ENCODE assay signal across 11 cellular contexts in genomic region chr12:9244894-9245293, GRCh38. TPM values are rescaled to one million over a fixed set of nuclear protein-coding genes. Genes with fewer than 3 reads are reported as not detected.
DNase-seq lines count a peak whose midpoint lies in the region; ATAC-seq lines count a peak whose summit lies in the region.
"Had no signal": no experiment of that assay in that cellular context is flagged by ENCODE, and none has a peak within 500 bp of the region (broad histone marks: within the 10 kb centered on the region; RNA-seq: fewer than 3 reads in every experiment).

No MANE protein-coding gene starts in this region.

- peak; percentile 13 for DNase-seq in activated T-helper 2 cell treated with anti-CD3 and anti-CD28 coated beads, Interferon-gamma antibody, Interleukin-2, Interleukin-4, amounts not matched to agents 10 μg/mL and 5 μg/mL and 100 μg/mL, durations not matched to agents 14 hours and 24 hours and 36 hours (ENCODE audit: low spot score)
- DNase-seq in stimulated activated CD4-positive, alpha-beta T cell treated with anti-CD3 and anti-CD28 coated beads, Interleukin-4, amount 100 ng/mL, for 24 hours, result peak; percentile 80
- DNase-seq in iPS-NIHi7 (ENCODE audit: extremely low spot score) (no peak), cerebellar nuclear complex (lab: John Stamatoyannopoulos, UW) (no peak), NCI-H1048 (lab: John Stamatoyannopoulos, UW) (no peak)
- DNase-seq: activated B cell treated with CpG ODN at 0.5 μM for 24 hours, NCI-H2171 treated with DMSO at 0.1 percent for 48 hours had no signal

- intact Hi-C loops in activated T-helper 2 cell treated with anti-CD3 and anti-CD28 coated beads, Interferon-gamma antibody, Interleukin-2, Interleukin-4, amounts not matched to agents 10 μg/mL and 5 μg/mL and 100 μg/mL, durations not matched to agents 14 hours and 24 hours and 36 hours (cut with micrococcal nuclease), result loop anchor here (1.0 to 10.0 kb wide), 7 partner anchors 249 to 620 kb away; partner anchors contain the start of genes CLEC2B, CLEC2D and CLECL1

- peaks cover under 1% of the 10 kb centered on the region for H3K9me3 Mint-ChIP-seq in activated T-helper 2 cell treated with anti-CD3 and anti-CD28 coated beads, Interferon-gamma antibody, Interleukin-2, Interleukin-4, amounts not matched to agents 10 μg/mL and 5 μg/mL and 100 μg/mL, durations not matched to agents 14 hours and 24 hours and 36 hours
- H3K9me3 Mint-ChIP-seq: activated B cell treated with CpG ODN at 0.5 μM for 24 hours, mesothelial cell of epicardium had no signal

- ATAC-seq in GM18868 (IDR thresholded peaks at IDR 0.05; ENCODE audit: unreplicated experiment) (peak; percentile 94), HG03039 (IDR thresholded peaks at IDR 0.05; ENCODE audit: unreplicated experiment) (peak; percentile 86), GM19397 (IDR thresholded peaks at IDR 0.05; ENCODE audit: unreplicated experiment) (no peak)

- no peaks in the 10 kb centered on the region for H3K36me3 Mint-ChIP-seq in activated T-helper 2 cell treated with anti-CD3 and anti-CD28 coated beads, Interferon-gamma antibody, Interleukin-2, Interleukin-4, amounts not matched to agents 10 μg/mL and 5 μg/mL and 100 μg/mL, durations not matched to agents 14 hours and 24 hours and 36 hours (ENCODE audit: low read depth)
- H3K36me3 Mint-ChIP-seq: mesothelial cell of epicardium had no signal

- peaks cover 39% of the 10 kb centered on the region for H3K4me1 Mint-ChIP-seq in activated T-helper 2 cell treated with anti-CD3 and anti-CD28 coated beads, Interferon-gamma antibody, Interleukin-2, Interleukin-4, amounts not matched to agents 10 μg/mL and 5 μg/mL and 100 μg/mL, durations not matched to agents 14 hours and 24 hours and 36 hours (ENCODE audit: low read depth)
- H3K4me1 Mint-ChIP-seq: mesothelial cell of epicardium had no signal

- peaks cover 11% of the 10 kb centered on the region for H3K27me3 Mint-ChIP-seq in activated T-helper 2 cell treated with anti-CD3 and anti-CD28 coated beads, Interferon-gamma antibody, Interleukin-2, Interleukin-4, amounts not matched to agents 10 μg/mL and 5 μg/mL and 100 μg/mL, durations not matched to agents 14 hours and 24 hours and 36 hours (ENCODE audit: low read depth)

- peak overlapping the region; percentile 95 for H3K27ac Mint-ChIP-seq in activated T-helper 2 cell treated with anti-CD3 and anti-CD28 coated beads, Interferon-gamma antibody, Interleukin-2, Interleukin-4, amounts not matched to agents 10 μg/mL and 5 μg/mL and 100 μg/mL, durations not matched to agents 14 hours and 24 hours and 36 hours
- H3K27ac Mint-ChIP-seq: activated B cell treated with CpG ODN at 0.5 μM for 24 hours, mesothelial cell of epicardium had no signal

- H3K4me3 Mint-ChIP-seq in activated T-helper 2 cell treated with anti-CD3 and anti-CD28 coated beads, Interferon-gamma antibody, Interleukin-2, Interleukin-4, amounts not matched to agents 10 μg/mL and 5 μg/mL and 100 μg/mL, durations not matched to agents 14 hours and 24 hours and 36 hours (ENCODE audit: low read depth), result no peak overlapping the region
- H3K4me3 Mint-ChIP-seq: activated B cell treated with CpG ODN at 0.5 μM for 24 hours, mesothelial cell of epicardium had no signal

RNA-seq across cellular contexts. Expression of gene PZP, which starts 36.7 kb away (rescaled TPM):
- total RNA-seq in activated T-helper 2 cell treated with anti-CD3 and anti-CD28 coated beads, Interferon-gamma antibody, Interleukin-2, Interleukin-4, amounts not matched to agents 10 μg/mL and 5 μg/mL and 100 μg/mL, durations not matched to agents 14 hours and 24 hours and 36 hours, result not detected in 2 replicates
- total RNA-seq: activated B cell treated with CpG ODN at 0.5 μM for 24 hours, mesothelial cell of epicardium had no signal

Comparison
In these comparisons a context has a peak if more than half of its experiments do, and no peak if none do; other contexts are left out.
1. DNase-seq: peak in activated T-helper 2 cell treated with anti-CD3 and anti-CD28 coated beads, Interferon-gamma antibody, Interleukin-2, Interleukin-4, amounts not matched to agents 10 μg/mL and 5 μg/mL and 100 μg/mL, durations not matched to agents 14 hours and 24 hours and 36 hours (single experiment) and stimulated activated CD4-positive, alpha-beta T cell treated with anti-CD3 and anti-CD28 coated beads, Interleukin-4, amount 100 ng/mL, for 24 hours (single experiment); none in iPS-NIHi7 (single experiment), cerebellar nuclear complex (0 of 2) and NCI-H1048 (single experiment).